Comparison of ENCODE assay signal across 8 cellular contexts in the genomic region with DNA sequence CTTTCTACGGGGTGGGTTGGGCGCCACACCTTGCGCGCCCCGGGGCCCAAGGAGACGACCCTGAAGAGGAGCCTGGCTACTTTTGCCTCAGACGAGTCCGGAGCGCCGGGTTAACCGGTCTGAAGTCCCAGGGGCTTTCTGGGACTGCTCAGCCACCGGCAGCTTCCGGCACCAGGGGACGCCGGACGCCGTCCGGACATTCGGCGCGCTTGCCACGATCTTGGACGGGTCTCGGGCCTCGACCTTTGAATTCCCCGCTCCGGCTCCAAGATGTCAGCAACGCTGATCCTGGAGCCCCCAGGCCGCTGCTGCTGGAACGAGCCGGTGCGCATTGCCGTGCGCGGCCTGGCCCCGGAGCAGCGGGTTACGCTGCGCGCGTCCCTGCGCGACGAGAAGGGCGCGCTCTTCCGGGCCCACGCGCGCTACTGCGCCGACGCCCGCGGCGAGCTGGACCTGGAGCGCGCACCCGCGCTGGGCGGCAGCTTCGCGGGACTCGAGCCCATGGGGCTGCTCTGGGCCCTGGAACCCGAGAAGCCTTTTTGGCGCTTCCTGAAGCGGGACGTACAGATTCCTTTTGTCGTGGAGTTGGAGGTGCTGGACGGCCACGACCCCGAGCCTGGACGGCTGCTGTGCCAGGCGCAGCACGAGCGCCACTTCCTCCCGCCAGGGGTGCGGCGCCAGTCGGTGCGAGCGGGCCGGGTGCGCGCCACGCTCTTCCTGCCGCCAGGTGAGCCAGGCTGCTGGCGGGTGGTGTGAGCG. TPM values are rescaled to one million over a fixed set of nuclear protein-coding genes. Genes with fewer than 3 reads are reported as not detected.
A peak's percentile ranks its signal among the peaks of the same experiment; 100 is the strongest.
DNase-seq lines count a peak whose midpoint lies in the region; ATAC-seq and TF ChIP-seq lines count a peak whose summit lies in the region.

A gene with protein sequence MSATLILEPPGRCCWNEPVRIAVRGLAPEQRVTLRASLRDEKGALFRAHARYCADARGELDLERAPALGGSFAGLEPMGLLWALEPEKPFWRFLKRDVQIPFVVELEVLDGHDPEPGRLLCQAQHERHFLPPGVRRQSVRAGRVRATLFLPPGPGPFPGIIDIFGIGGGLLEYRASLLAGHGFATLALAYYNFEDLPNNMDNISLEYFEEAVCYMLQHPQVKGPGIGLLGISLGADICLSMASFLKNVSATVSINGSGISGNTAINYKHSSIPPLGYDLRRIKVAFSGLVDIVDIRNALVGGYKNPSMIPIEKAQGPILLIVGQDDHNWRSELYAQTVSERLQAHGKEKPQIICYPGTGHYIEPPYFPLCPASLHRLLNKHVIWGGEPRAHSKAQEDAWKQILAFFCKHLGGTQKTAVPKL (plus strand): TSS at position 184 of the 759 bp plus-strand sequence. CDS start 87 bp downstream, at position 271.

- H3K9me3 Mint-ChIP-seq in T-cell = no peaks in the 10 kb centered on the region
- H3K9me3 Mint-ChIP-seq in immature natural killer cell = no peaks in the 10 kb centered on the region

- no peak for TF ChIP-seq CTCF in astrocyte of the spinal cord (IDR thresholded peaks at IDR 0.05; ENCODE audit: low read depth, low read length)

- H3K27me3 Mint-ChIP-seq in T-cell (no peaks in the 10 kb centered on the region), immature natural killer cell (ENCODE audit: low read depth in 3 of 3) (peaks cover 0 to 4% (median 1%) of the 10 kb centered on the region in 3 donors)

- H3K27ac Mint-ChIP-seq in T-cell = peak within 1 kb of the TSS; percentile 52 to 72
- H3K27ac Mint-ChIP-seq in immature natural killer cell = peak within 1 kb of the TSS; percentile 21 to 85 (median 66)

- in situ Hi-C loops in G401 (cut with HindIII; ENCODE audit: low sequenced_read_pairs) = no loop called here
- in situ Hi-C loops in astrocyte of the spinal cord (cut with HindIII; ENCODE audit: low sequenced_read_pairs) = no loop called here

- H3K4me3 Mint-ChIP-seq in T-cell (peak within 1 kb of the TSS; percentile 71 to 73 (median 72)), immature natural killer cell (peak within 1 kb of the TSS; percentile 73 to 87 (median 82))

- H3K4me1 Mint-ChIP-seq in T-cell = peaks cover 0 to 9% (median 8%) of the 10 kb centered on the region in 3 donors
- peaks cover 22 to 29% of the 10 kb centered on the region in 2 donors for H3K4me1 Mint-ChIP-seq in immature natural killer cell

- DNase-seq in G401 (ENCODE audit: low spot score) (peak; percentile 57), T-cell (peak; percentile 24 to 72 (median 51)), astrocyte of the spinal cord (ENCODE audit: low read depth, low spot score) (peak; percentile 19), immature natural killer cell (peak; percentile 57 to 68 (median 66)), NCI-H187 (lab: John Stamatoyannopoulos, UW) (no peak)
- DNase-seq in stimulated activated CD4-positive, alpha-beta T cell treated with anti-CD3 and anti-CD28 coated beads, Interleukin-12 subunit alpha, Interleukin-12 subunit beta, amount 100 ng/mL, for 48 hours (ENCODE audit: low read depth in 2 of 3, low spot score in 1 of 3) = peak in 2 of 3 donors; percentile 14 to 36

- ATAC-seq in HG02852 (IDR thresholded peaks at IDR 0.05; ENCODE audit: unreplicated experiment) (peak; percentile 52), T-cell (replicated peaks in 1 of 4) (peak; percentile 89 to 90 (median 90)), GM21360 (IDR thresholded peaks at IDR 0.05; ENCODE audit: unreplicated experiment) (no peak)

- H3K4me3 ChIP-seq in astrocyte of the spinal cord (ENCODE audit: low read depth, low read length) = peak within 1 kb of the TSS; percentile 48

- POLR2A ChIA-PET in T-cell (lab: Charles Lee) = no interaction called here

- CTCF ChIA-PET in T-cell (lab: Charles Lee) = interaction anchor here in 1 of 2 donors (1.0 kb wide), 1 partner anchor 21 kb away, joined by 4 read pairs; a partner anchor contains a TSS

- H3K36me3 Mint-ChIP-seq in T-cell (peaks cover 3% of the 10 kb centered on the region), immature natural killer cell (peaks cover 0 to 11% (median 11%) of the 10 kb centered on the region in 3 donors)

RNA-seq across cellular contexts. Expression of the gene that starts here (rescaled TPM):
- not detected in 2 replicates for total RNA-seq in G401 (2014; rRNA removed; shearing (Covaris generic))
- total RNA-seq in T-cell = 1 to 10 TPM in 4 of 5 donors, under 1 TPM in 1; 0.55 to 1.6 (median 1.2) TPM
- 10 to 100 TPM in 1 of 3 donors, 1 to 10 TPM in 2; 9.4 to 20.3 (median 9.8) TPM for polyA plus RNA-seq in immature natural killer cell

Comparison
In these comparisons a context has a peak if more than half of its experiments do, and no peak if none do; other contexts are left out.
1. Peak in DNase-seq in G401; RNA of the gene not detected or under 1 TPM.
2. DNase-seq: peak in T-cell (34 of 34), astrocyte of the spinal cord (single experiment), immature natural killer cell (3 of 3) and stimulated activated CD4-positive, alpha-beta T cell treated with anti-CD3 and anti-CD28 coated beads, Interleukin-12 subunit alpha, Interleukin-12 subunit beta, amount 100 ng/mL, for 48 hours (2 of 3); none in NCI-H187 (0 of 2).